In genomic region chr16:2716101-2716885, GRCh38 we compare ENCODE assay signal across 1 cellular context.
TF ChIP-seq lines count a peak whose summit lies in the region.

No MANE protein-coding gene starts in this region.

TF ChIP-seq in GM23338, 12 proteins besides CTCF, POLR2A, EP300 and RAD21:
- TF ChIP-seq ZNF114 (CRISPR knock-in tag; IDR thresholded peaks at IDR 0.05): no peak
- no peak for TF ChIP-seq EZH2phosphoT487 (IDR thresholded peaks at IDR 0.05; ENCODE audit: unreplicated experiment)
- TF ChIP-seq EZH2 (IDR thresholded peaks at IDR 0.05; ENCODE audit: low read depth, unreplicated experiment): no peak
- TF ChIP-seq, protein P1, sequence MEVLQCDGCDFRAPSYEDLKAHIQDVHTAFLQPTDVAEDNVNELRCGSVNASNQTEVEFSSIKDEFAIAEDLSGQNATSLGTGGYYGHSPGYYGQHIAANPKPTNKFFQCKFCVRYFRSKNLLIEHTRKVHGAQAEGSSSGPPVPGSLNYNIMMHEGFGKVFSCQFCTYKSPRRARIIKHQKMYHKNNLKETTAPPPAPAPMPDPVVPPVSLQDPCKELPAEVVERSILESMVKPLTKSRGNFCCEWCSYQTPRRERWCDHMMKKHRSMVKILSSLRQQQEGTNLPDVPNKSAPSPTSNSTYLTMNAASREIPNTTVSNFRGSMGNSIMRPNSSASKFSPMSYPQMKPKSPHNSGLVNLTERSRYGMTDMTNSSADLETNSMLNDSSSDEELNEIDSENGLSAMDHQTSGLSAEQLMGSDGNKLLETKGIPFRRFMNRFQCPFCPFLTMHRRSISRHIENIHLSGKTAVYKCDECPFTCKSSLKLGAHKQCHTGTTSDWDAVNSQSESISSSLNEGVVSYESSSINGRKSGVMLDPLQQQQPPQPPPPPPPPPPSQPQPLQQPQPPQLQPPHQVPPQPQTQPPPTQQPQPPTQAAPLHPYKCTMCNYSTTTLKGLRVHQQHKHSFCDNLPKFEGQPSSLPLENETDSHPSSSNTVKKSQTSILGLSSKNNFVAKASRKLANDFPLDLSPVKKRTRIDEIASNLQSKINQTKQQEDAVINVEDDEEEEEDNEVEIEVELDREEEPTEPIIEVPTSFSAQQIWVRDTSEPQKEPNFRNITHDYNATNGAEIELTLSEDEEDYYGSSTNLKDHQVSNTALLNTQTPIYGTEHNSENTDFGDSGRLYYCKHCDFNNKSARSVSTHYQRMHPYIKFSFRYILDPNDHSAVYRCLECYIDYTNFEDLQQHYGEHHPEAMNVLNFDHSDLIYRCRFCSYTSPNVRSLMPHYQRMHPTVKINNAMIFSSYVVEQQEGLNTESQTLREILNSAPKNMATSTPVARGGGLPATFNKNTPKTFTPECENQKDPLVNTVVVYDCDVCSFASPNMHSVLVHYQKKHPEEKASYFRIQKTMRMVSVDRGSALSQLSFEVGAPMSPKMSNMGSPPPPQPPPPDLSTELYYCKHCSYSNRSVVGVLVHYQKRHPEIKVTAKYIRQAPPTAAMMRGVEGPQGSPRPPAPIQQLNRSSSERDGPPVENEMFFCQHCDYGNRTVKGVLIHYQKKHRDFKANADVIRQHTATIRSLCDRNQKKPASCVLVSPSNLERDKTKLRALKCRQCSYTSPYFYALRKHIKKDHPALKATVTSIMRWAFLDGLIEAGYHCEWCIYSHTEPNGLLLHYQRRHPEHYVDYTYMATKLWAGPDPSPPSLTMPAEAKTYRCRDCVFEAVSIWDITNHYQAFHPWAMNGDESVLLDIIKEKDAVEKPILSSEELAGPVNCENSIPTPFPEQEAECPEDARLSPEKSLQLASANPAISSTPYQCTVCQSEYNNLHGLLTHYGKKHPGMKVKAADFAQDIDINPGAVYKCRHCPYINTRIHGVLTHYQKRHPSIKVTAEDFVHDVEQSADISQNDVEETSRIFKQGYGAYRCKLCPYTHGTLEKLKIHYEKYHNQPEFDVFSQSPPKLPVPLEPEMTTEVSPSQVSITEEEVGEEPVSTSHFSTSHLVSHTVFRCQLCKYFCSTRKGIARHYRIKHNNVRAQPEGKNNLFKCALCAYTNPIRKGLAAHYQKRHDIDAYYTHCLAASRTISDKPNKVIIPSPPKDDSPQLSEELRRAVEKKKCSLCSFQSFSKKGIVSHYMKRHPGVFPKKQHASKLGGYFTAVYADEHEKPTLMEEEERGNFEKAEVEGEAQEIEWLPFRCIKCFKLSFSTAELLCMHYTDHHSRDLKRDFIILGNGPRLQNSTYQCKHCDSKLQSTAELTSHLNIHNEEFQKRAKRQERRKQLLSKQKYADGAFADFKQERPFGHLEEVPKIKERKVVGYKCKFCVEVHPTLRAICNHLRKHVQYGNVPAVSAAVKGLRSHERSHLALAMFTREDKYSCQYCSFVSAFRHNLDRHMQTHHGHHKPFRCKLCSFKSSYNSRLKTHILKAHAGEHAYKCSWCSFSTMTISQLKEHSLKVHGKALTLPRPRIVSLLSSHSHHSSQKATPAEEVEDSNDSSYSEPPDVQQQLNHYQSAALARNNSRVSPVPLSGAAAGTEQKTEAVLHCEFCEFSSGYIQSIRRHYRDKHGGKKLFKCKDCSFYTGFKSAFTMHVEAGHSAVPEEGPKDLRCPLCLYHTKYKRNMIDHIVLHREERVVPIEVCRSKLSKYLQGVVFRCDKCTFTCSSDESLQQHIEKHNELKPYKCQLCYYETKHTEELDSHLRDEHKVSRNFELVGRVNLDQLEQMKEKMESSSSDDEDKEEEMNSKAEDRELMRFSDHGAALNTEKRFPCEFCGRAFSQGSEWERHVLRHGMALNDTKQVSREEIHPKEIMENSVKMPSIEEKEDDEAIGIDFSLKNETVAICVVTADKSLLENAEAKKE (CRISPR knock-in tag; IDR thresholded peaks at IDR 0.05): no peak
- no peak for TF ChIP-seq NANOG (IDR thresholded peaks at IDR 0.05; ENCODE audit: borderline replicate concordance)
- no peak for TF ChIP-seq ZNF331 (CRISPR knock-in tag; IDR thresholded peaks at IDR 0.05; ENCODE audit: low read depth)
- TF ChIP-seq REST (IDR thresholded peaks at IDR 0.05; ENCODE audit: unreplicated experiment): no peak
- TF ChIP-seq JUNB (IDR thresholded peaks at IDR 0.05; ENCODE audit: unreplicated experiment): no peak
- no peak for TF ChIP-seq ETS1 (IDR thresholded peaks at IDR 0.05)
- TF ChIP-seq STAT1 (IDR thresholded peaks at IDR 0.05; ENCODE audit: unreplicated experiment): no peak
- TF ChIP-seq POLR2AphosphoS5 (IDR thresholded peaks at IDR 0.05; ENCODE audit: low read depth): no peak
- no peak for TF ChIP-seq CREB1 (CRISPR knock-in tag; IDR thresholded peaks at IDR 0.05; ENCODE audit: low read depth)
